25 cellular contexts compared by ENCODE assay signal in the genomic region with DNA sequence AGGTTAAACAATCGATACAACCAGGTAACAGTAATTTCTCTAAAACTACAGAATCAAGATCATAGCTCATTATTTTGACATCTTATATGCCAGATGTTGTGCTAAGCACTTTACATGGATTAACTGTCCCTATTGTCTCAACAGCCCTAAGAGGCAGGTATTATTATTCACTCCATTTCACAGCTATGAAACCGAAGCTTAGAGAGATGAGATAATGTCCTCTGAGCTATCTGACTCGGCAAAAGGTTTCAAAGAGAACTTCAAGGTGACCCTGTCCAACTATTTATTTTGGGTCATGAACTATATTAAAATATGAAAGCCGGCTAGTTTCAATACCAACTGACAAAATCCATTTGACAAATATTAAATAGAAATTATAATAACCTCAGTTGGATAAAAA. TPM values are rescaled to one million over a fixed set of nuclear protein-coding genes. Genes with fewer than 3 reads are reported as not detected.
DNase-seq lines count a peak whose midpoint lies in the region; ATAC-seq and TF ChIP-seq lines count a peak whose summit lies in the region.
"Had no signal": no experiment of that assay in that cellular context is flagged by ENCODE, and none has a peak within 500 bp of the region (broad histone marks: within the 10 kb centered on the region; RNA-seq: fewer than 3 reads in every experiment).

No MANE protein-coding gene starts in this region.

- ATAC-seq in right lobe of liver (no peak), GM21723 (IDR thresholded peaks at IDR 0.05; ENCODE audit: unreplicated experiment) (no peak)
- ATAC-seq: activated CD4-positive, alpha-beta T cell treated with anti-CD3 and anti-CD28 coated beads for 36 hours; lower lobe of right lung had no signal

- H3K4me3 ChIP-seq in GM23248 = no peak overlapping the region
- peak overlapping the region; percentile 51 for H3K4me3 ChIP-seq in adipocyte (ENCODE audit: low read length)
- peak overlapping the region in 1 of 3 donors; percentile 35 for H3K4me3 ChIP-seq in right lobe of liver
- H3K4me3 ChIP-seq: ascending aorta, lower lobe of right lung, ovary, upper lobe of right lung had no signal

- TF ChIP-seq POLR2A in right lobe of liver (IDR thresholded peaks at IDR 0.05) = no peak

- no peak overlapping the region for H3K4me2 ChIP-seq in GM23248 (ENCODE audit: unreplicated experiment)

- H3K36me3 Mint-ChIP-seq in type B pancreatic cell = no peaks in the 10 kb centered on the region
- H3K36me3 Mint-ChIP-seq: activated naive CD8-positive, alpha-beta T cell had no signal

- no peak overlapping the region for H3K27ac ChIP-seq in GM23248
- peak overlapping the region in 2 of 3 donors; percentile 50 to 60 for H3K27ac ChIP-seq in right lobe of liver
- H3K27ac ChIP-seq: ascending aorta, lower lobe of right lung, ovary, upper lobe of right lung had no signal

- in situ Hi-C loops in GM23248 (cut with MboI) = no loop called here

- peak overlapping the region; percentile 15 for H3K27ac Mint-ChIP-seq in type B pancreatic cell
- H3K27ac Mint-ChIP-seq: activated CD4-positive, alpha-beta T cell treated with anti-CD3 and anti-CD28 coated beads for 36 hours; activated naive CD8-positive, alpha-beta T cell; CD4-positive, alpha-beta T cell; nephron progenitor cell had no signal

- no peaks in the 10 kb centered on the region for H3K9me2 ChIP-seq in GM23248 (ENCODE audit: insufficient read depth)

- no peak overlapping the region for H2AFZ ChIP-seq in GM23248

- H3K27me3 Mint-ChIP-seq in type B pancreatic cell = no peaks in the 10 kb centered on the region
- H3K27me3 Mint-ChIP-seq: activated CD4-positive, alpha-beta T cell treated with anti-CD3 and anti-CD28 coated beads for 36 hours; activated naive CD8-positive, alpha-beta T cell; CD4-positive, alpha-beta T cell had no signal

- no peaks in the 10 kb centered on the region for H3K36me3 ChIP-seq in GM23248 (ENCODE audit: low read depth)
- H3K36me3 ChIP-seq in adipocyte (ENCODE audit: control insufficient read depth, insufficient read depth, low read length, severe bottlenecking) = no peaks in the 10 kb centered on the region
- H3K36me3 ChIP-seq in right lobe of liver = no peaks in the 10 kb centered on the region
- H3K36me3 ChIP-seq: ascending aorta, lower lobe of right lung, ovary, upper lobe of right lung had no signal

- H3K4me1 ChIP-seq in GM23248 (ENCODE audit: insufficient read depth) (peaks cover 13% of the 10 kb centered on the region; the same call in 1 of the 2 replicates), adipocyte (ENCODE audit: control insufficient read depth, insufficient read depth, low read length) (peaks cover 17% of the 10 kb centered on the region), right lobe of liver (peaks cover 0 to 25% (median 4%) of the 10 kb centered on the region in 4 donors)
- H3K4me1 ChIP-seq: ascending aorta, lower lobe of right lung, upper lobe of right lung had no signal

- DNase-seq in GM23248 = no peak
- DNase-seq in adipocyte (ENCODE audit: low read depth) = no peak
- no peak for DNase-seq in right lobe of liver
- no peak for DNase-seq in type B pancreatic cell (ENCODE audit: extremely low spot score, unreplicated experiment)
- DNase-seq in Kasumi-1 (lab: John Stamatoyannopoulos, UW) = no peak
- DNase-seq in kidney tubule cell (ENCODE audit: low spot score) = no peak
- DNase-seq: activated CD4-positive, alpha-beta T cell treated with anti-CD3 and anti-CD28 coated beads for 36 hours; activated T-cell treated with anti-CD3 and anti-CD28 coated beads for 4 hours; CD4-positive, alpha-beta T cell; central memory CD4-positive, alpha-beta T cell; dermis blood vessel endothelial cell; H7; islet precursor cell; lower lobe of right lung; NCI-H2081; NCI-H345; NCI-H748 treated with DMSO at 0.1 percent for 48 hours; nephron progenitor cell; stimulated activated CD4-positive, alpha-beta T cell treated with anti-CD3 and anti-CD28 coated beads, Interleukin-12 subunit alpha, Interleukin-12 subunit beta, amount 100 ng/mL, for 4 hours; stimulated activated CD4-positive, alpha-beta T cell treated with anti-CD3 and anti-CD28 coated beads, Interleukin-4, amount 100 ng/mL, for 1 hour; upper lobe of right lung had no signal

- no peaks in the 10 kb centered on the region for H3K9me3 Mint-ChIP-seq in type B pancreatic cell
- H3K9me3 Mint-ChIP-seq: CD4-positive, alpha-beta T cell had no signal

- H3K9ac ChIP-seq in GM23248 (peak overlapping the region; percentile 34), adipocyte (ENCODE audit: low read length) (peak overlapping the region; percentile 12)

- H3K9me3 ChIP-seq in GM23248 (ENCODE audit: low read depth) = no peaks in the 10 kb centered on the region
- H3K9me3 ChIP-seq in adipocyte (ENCODE audit: control insufficient read depth, low read length) = no peaks in the 10 kb centered on the region
- H3K9me3 ChIP-seq in right lobe of liver = no peaks in the 10 kb centered on the region
- H3K9me3 ChIP-seq: ascending aorta, lower lobe of right lung, ovary, upper lobe of right lung had no signal

- H4K20me1 ChIP-seq in GM23248 (ENCODE audit: insufficient read depth) = no peaks in the 10 kb centered on the region

- H3K4me1 Mint-ChIP-seq in type B pancreatic cell (ENCODE audit: unreplicated experiment) = no peaks in the 10 kb centered on the region

- H3K79me2 ChIP-seq in GM23248 (ENCODE audit: insufficient read depth) = no peaks in the 10 kb centered on the region

- TF ChIP-seq CTCF in right lobe of liver (IDR thresholded peaks at IDR 0.05) (no peak), type B pancreatic cell (conservative IDR thresholded peaks at IDR 0.05) (no peak)

- H3K27me3 ChIP-seq in GM23248 (replicated peaks; ENCODE audit: insufficient read depth) = no peaks in the 10 kb centered on the region
- H3K27me3 ChIP-seq in adipocyte (replicated peaks; ENCODE audit: control insufficient read depth, insufficient read depth, low read length) = peaks cover 18% of the 10 kb centered on the region
- no peaks in the 10 kb centered on the region for H3K27me3 ChIP-seq in right lobe of liver
- H3K27me3 ChIP-seq: ascending aorta, ovary, upper lobe of right lung had no signal

- WGBS in GM23248 (ENCODE audit: low coverage in 1 of 2, low lambda C conversion rate in 2 of 2, missing lambda C conversion rate in 2 of 2), 2 experiments = 92 to 100% methylated on average over 4 of the region's 4 CpGs
- 60% methylated on average over 3 of the region's 4 CpGs for WGBS in right lobe of liver (ENCODE audit: insufficient coverage, low coverage, low lambda C conversion rate, missing lambda C conversion rate)

- peaks cover 20% of the 10 kb centered on the region for H3F3A ChIP-seq in GM23248 (ENCODE audit: insufficient read depth)

- intact Hi-C loops in right lobe of liver (cut with DNase I) = no loop called here

- no peak overlapping the region for H3K4me3 Mint-ChIP-seq in type B pancreatic cell
- H3K4me3 Mint-ChIP-seq: activated CD4-positive, alpha-beta T cell treated with anti-CD3 and anti-CD28 coated beads for 36 hours; activated naive CD8-positive, alpha-beta T cell; CD4-positive, alpha-beta T cell; nephron progenitor cell had no signal

RNA-seq across cellular contexts. Expression of a gene that starts 10.3 kb away (rescaled TPM):
- 98.9 and 104 TPM in 2 replicates for total RNA-seq in GM23248 (2014; rRNA removed; shearing (Covaris generic))
- 148 and 150 TPM in 2 replicates for polyA plus RNA-seq in GM23248 (2016; fragmentation: Nextera tagmentation; extraction: Ambion mirVana)
- total RNA-seq in right lobe of liver (100 to 1,000 TPM; 168 to 296 (median 223) TPM), type B pancreatic cell (ENCODE audit: low replicate concordance) (428 and 470 TPM in 2 replicates)
